In genomic region chr7:100606313-100606712, GRCh38 we compare ENCODE assay signal across 14 cellular contexts. TPM values are rescaled to one million over a fixed set of nuclear protein-coding genes. Genes with fewer than 3 reads are reported as not detected.
DNase-seq lines count a peak whose midpoint lies in the region; ATAC-seq, FAIRE-seq and TF ChIP-seq lines count a peak whose summit lies in the region.
"Had no signal": no experiment of that assay in that cellular context is flagged by ENCODE, and none has a peak within 500 bp of the region (broad histone marks: within the 10 kb centered on the region; RNA-seq: fewer than 3 reads in every experiment).

No MANE protein-coding gene starts in this region.

- H3K9me3 Mint-ChIP-seq in CD8-positive, alpha-beta T cell = no peaks in the 10 kb centered on the region
- H3K9me3 Mint-ChIP-seq in astrocyte (ENCODE audit: unreplicated experiment) (no peaks in the 10 kb centered on the region), neural crest cell (no peaks in the 10 kb centered on the region)
- H3K9me3 Mint-ChIP-seq: stimulated activated naive CD8-positive, alpha-beta T cell treated with anti-CD3 and anti-CD28 coated beads, Interleukin-15, amount 100 ng/mL, for 72 hours had no signal

- H3K27ac Mint-ChIP-seq in CD8-positive, alpha-beta T cell = no peak overlapping the region
- H3K27ac Mint-ChIP-seq in astrocyte (ENCODE audit: unreplicated experiment) (no peak overlapping the region), neural crest cell (ENCODE audit: unreplicated experiment) (no peak overlapping the region)
- H3K27ac Mint-ChIP-seq: stimulated activated naive CD8-positive, alpha-beta T cell treated with anti-CD3 and anti-CD28 coated beads, Interleukin-15, amount 100 ng/mL, for 72 hours had no signal

- no peaks in the 10 kb centered on the region for H3K9me3 ChIP-seq in BLaER1 treated with 17β-estradiol and CSF1 and Interleukin-3, amounts not matched to agents 10 nM and 100 nM (replicated peaks in 1 of 11)
- no peaks in the 10 kb centered on the region for H3K9me3 ChIP-seq in CD8-positive, alpha-beta T cell (ENCODE audit: low read length)
- no peaks in the 10 kb centered on the region for H3K9me3 ChIP-seq in astrocyte (ENCODE audit: insufficient read depth, low read depth, low read length)
- H3K9me3 ChIP-seq: tibial nerve had no signal

- H3K27ac ChIP-seq in BLaER1 treated with 17β-estradiol and CSF1 and Interleukin-3, amounts not matched to agents 10 nM and 100 nM = no peak overlapping the region
- H3K27ac ChIP-seq in CD8-positive, alpha-beta T cell (ENCODE audit: low read depth, low read length) = no peak overlapping the region
- no peak overlapping the region for H3K27ac ChIP-seq in astrocyte (ENCODE audit: low read depth, low read length)

- DNase-seq in CD8-positive, alpha-beta T cell = no peak
- DNase-seq in astrocyte (ENCODE audit: low read depth) = no peak
- no peak for DNase-seq in neural crest cell (ENCODE audit: low read depth, low spot score)
- DNase-seq in NCI-H2227 treated with DMSO at 0.1 percent for 48 hours (lab: John Stamatoyannopoulos, UW) = no peak
- DNase-seq in iPS-NIHi7 (ENCODE audit: extremely low spot score) = no peak
- DNase-seq: NCI-H1436 treated with DMSO at 0.1 percent for 48 hours; SHP77; stimulated activated naive CD8-positive, alpha-beta T cell treated with anti-CD3 and anti-CD28 coated beads, Interleukin-15, amount 100 ng/mL, for 72 hours had no signal

- no peaks in the 10 kb centered on the region for H3K36me3 ChIP-seq in BLaER1 treated with 17β-estradiol and CSF1 and Interleukin-3, amounts not matched to agents 10 nM and 100 nM
- no peaks in the 10 kb centered on the region for H3K36me3 ChIP-seq in CD8-positive, alpha-beta T cell (ENCODE audit: insufficient read depth, low read length)
- H3K36me3 ChIP-seq in astrocyte (ENCODE audit: insufficient read depth, low read length) = peaks cover 4% of the 10 kb centered on the region

- CTCF ChIA-PET in CD8-positive, alpha-beta T cell (lab: Charles Lee) = interaction anchor here (1.0 to 2.5 kb wide), 7 partner anchors 14 to 100 kb away, joined by 3 to 14 read pairs (median 4); partner anchors contain the start of gene POP7

- H3K79me2 ChIP-seq in astrocyte (ENCODE audit: insufficient read depth, low read length) = peaks cover 6% of the 10 kb centered on the region

- no peaks in the 10 kb centered on the region for H4K20me1 ChIP-seq in BLaER1 treated with 17β-estradiol and CSF1 and Interleukin-3, amounts not matched to agents 10 nM and 100 nM
- peaks cover 9% of the 10 kb centered on the region for H4K20me1 ChIP-seq in astrocyte (ENCODE audit: insufficient read depth, low read length)

- FAIRE-seq in astrocyte (lab: Jason Lieb, UNC) = no peak
- FAIRE-seq: GM18507 had no signal

- H3K27me3 ChIP-seq in BLaER1 treated with 17β-estradiol and CSF1 and Interleukin-3, amounts not matched to agents 10 nM and 100 nM = peaks cover 0 to 24% (median 19%) of the 10 kb centered on the region in 11 experiments; a peak in 17 of 22 replicates
- no peaks in the 10 kb centered on the region for H3K27me3 ChIP-seq in CD8-positive, alpha-beta T cell (ENCODE audit: insufficient read depth, low read length)
- H3K27me3 ChIP-seq in astrocyte (ENCODE audit: insufficient read depth, low read length) = no peaks in the 10 kb centered on the region
- H3K27me3 ChIP-seq: tibial nerve had no signal

- H3K27me3 Mint-ChIP-seq in CD8-positive, alpha-beta T cell (ENCODE audit: low read depth) = no peaks in the 10 kb centered on the region
- H3K27me3 Mint-ChIP-seq in astrocyte (ENCODE audit: low read depth, unreplicated experiment) (peaks cover 7% of the 10 kb centered on the region), neural crest cell (ENCODE audit: low read depth) (peaks cover 53% of the 10 kb centered on the region)

- H3K4me1 ChIP-seq in BLaER1 treated with 17β-estradiol and CSF1 and Interleukin-3, amounts not matched to agents 10 nM and 100 nM = peaks cover 24 to 51% (median 46%) of the 10 kb centered on the region in 10 experiments; a peak in 19 of 20 replicates
- H3K4me1 ChIP-seq in CD8-positive, alpha-beta T cell (ENCODE audit: insufficient read depth, low read length) = peaks cover 19% of the 10 kb centered on the region
- H3K4me1 ChIP-seq in astrocyte (ENCODE audit: insufficient read depth, low read length) = peaks cover 36% of the 10 kb centered on the region

- TF ChIP-seq CTCF in CD8-positive, alpha-beta T cell (IDR thresholded peaks at IDR 0.05) = no peak
- TF ChIP-seq CTCF in astrocyte (IDR thresholded peaks at IDR 0.05; ENCODE audit: insufficient read depth, low read depth, low read length) (no peak), neural crest cell (conservative IDR thresholded peaks at IDR 0.05) (no peak)

- H3K9ac ChIP-seq in BLaER1 treated with 17β-estradiol and CSF1 and Interleukin-3, amounts not matched to agents 10 nM and 100 nM = peak overlapping the region in 1 of 11 experiments; percentile 72; a peak in 1 of 22 replicates
- H3K9ac ChIP-seq in astrocyte (ENCODE audit: low read length) = no peak overlapping the region

- H3K4me2 ChIP-seq in BLaER1 treated with 17β-estradiol and CSF1 and Interleukin-3, amounts not matched to agents 10 nM and 100 nM = peak overlapping the region; percentile 89 to 100 (median 98); a peak in 21 of 22 replicates
- peak overlapping the region; percentile 15 for H3K4me2 ChIP-seq in astrocyte (ENCODE audit: low read length)

- H3K4me3 ChIP-seq in BLaER1 treated with 17β-estradiol and CSF1 and Interleukin-3, amounts not matched to agents 10 nM and 100 nM = peak overlapping the region in 1 of 10 experiments; percentile 70; a peak in 1 of 20 replicates
- no peak overlapping the region for H3K4me3 ChIP-seq in CD8-positive, alpha-beta T cell (ENCODE audit: low read depth, low read length)
- H3K4me3 ChIP-seq in astrocyte (ENCODE audit: insufficient read depth, low read depth, low read length) = no peak overlapping the region

- POLR2A ChIA-PET in CD8-positive, alpha-beta T cell (lab: Charles Lee) = interaction anchor here (2.0 kb wide), 2 partner anchors 23 to 100 kb away, joined by 5 to 9 read pairs; partner anchors contain the start of gene POP7

- no peaks in the 10 kb centered on the region for H3K36me3 Mint-ChIP-seq in CD8-positive, alpha-beta T cell
- H3K36me3 Mint-ChIP-seq in astrocyte (ENCODE audit: low read depth, unreplicated experiment) (peaks cover 6% of the 10 kb centered on the region), neural crest cell (ENCODE audit: low read depth) (no peaks in the 10 kb centered on the region)

- H3K4me1 Mint-ChIP-seq in CD8-positive, alpha-beta T cell (ENCODE audit: low read depth) = peaks cover 24% of the 10 kb centered on the region
- H3K4me1 Mint-ChIP-seq in astrocyte (ENCODE audit: low read depth, unreplicated experiment) = peaks cover 4% of the 10 kb centered on the region
- peaks cover 22% of the 10 kb centered on the region for H3K4me1 Mint-ChIP-seq in neural crest cell

- H2AFZ ChIP-seq in astrocyte (ENCODE audit: low read depth, low read length) = no peak overlapping the region

- ATAC-seq in CD8-positive, alpha-beta T cell = no peak
- no peak for ATAC-seq in GM18520 (IDR thresholded peaks at IDR 0.05; ENCODE audit: unreplicated experiment)
- ATAC-seq: stimulated activated naive CD8-positive, alpha-beta T cell treated with anti-CD3 and anti-CD28 coated beads, Interleukin-15, amount 100 ng/mL, for 72 hours had no signal

- peak overlapping the region; percentile 85 for H3K4me3 Mint-ChIP-seq in CD8-positive, alpha-beta T cell
- H3K4me3 Mint-ChIP-seq in astrocyte (ENCODE audit: unreplicated experiment) = peak overlapping the region; percentile 86
- H3K4me3 Mint-ChIP-seq in neural crest cell = peak overlapping the region; percentile 66

- intact Hi-C loops in CD8-positive, alpha-beta T cell (cut with DNase I, micrococcal nuclease) = no loop called here

RNA-seq across cellular contexts. Expression of gene PCOLCE, which starts 4.2 kb away (rescaled TPM):
- 1 to 10 TPM; 7.9 to 8.0 TPM for total RNA-seq in CD8-positive, alpha-beta T cell
- total RNA-seq in astrocyte (10.8 and 15.5 TPM in 2 replicates), neural crest cell (13.7 and 16.7 TPM in 2 replicates)

RNA-seq across cellular contexts. Expression of gene MOSPD3, which starts 6.0 kb away (rescaled TPM):
- 10 to 100 TPM; 10.3 to 10.5 TPM for total RNA-seq in CD8-positive, alpha-beta T cell
- total RNA-seq in astrocyte (18.8 and 20.2 TPM in 2 replicates), neural crest cell (24.3 and 27.9 TPM in 2 replicates)

RNA-seq across cellular contexts. Expression of gene FBXO24, which starts 20.2 kb away (rescaled TPM):
- under 1 TPM; 0.30 to 0.53 TPM for total RNA-seq in CD8-positive, alpha-beta T cell
- 0.17 and 0.52 TPM in 2 replicates for total RNA-seq in astrocyte
- 0.50 and 0.61 TPM in 2 replicates for total RNA-seq in neural crest cell
- total RNA-seq: glomerular endothelial cell had no signal

RNA-seq across cellular contexts. Expression of gene LRCH4, which starts 20.4 kb away (rescaled TPM):
- total RNA-seq in CD8-positive, alpha-beta T cell = 100 to 1,000 TPM; 244 to 254 TPM
- total RNA-seq in astrocyte = 52.7 and 62.5 TPM in 2 replicates
- total RNA-seq in neural crest cell = 44.2 and 46.6 TPM in 2 replicates

RNA-seq across cellular contexts. Expression of gene SAP25, which starts 32.6 kb away (rescaled TPM):
- 10 to 100 TPM; 30.2 to 30.5 TPM for total RNA-seq in CD8-positive, alpha-beta T cell
- total RNA-seq in astrocyte = 1.4 and 1.9 TPM in 2 replicates
- 3.4 and 4.6 TPM in 2 replicates for total RNA-seq in neural crest cell
- total RNA-seq: renal cortical epithelial cell had no signal
